In genomic region chr15:68784206-68784605, GRCh38 we compare ENCODE assay signal across 9 cellular contexts.
"Had no signal": no experiment of that assay in that cellular context is flagged by ENCODE, and none has a peak within 500 bp of the region (broad histone marks: within the 10 kb centered on the region; RNA-seq: fewer than 3 reads in every experiment).

No MANE protein-coding gene starts in this region.

- H3K27me3 ChIP-seq: body of pancreas, testis had no signal

- H3K9me3 ChIP-seq: body of pancreas, testis had no signal

- DNase-seq: amniotic stem cell had no signal

- H3K4me3 Mint-ChIP-seq: central memory CD8-positive, alpha-beta T cell; nephron progenitor cell; stimulated activated naive CD8-positive, alpha-beta T cell treated with anti-CD3 and anti-CD28 coated beads, Interleukin-15, Interleukin-2, amounts not matched to agents 100 ng/mL and 50 ng/mL, for 24 hours; T-helper 17 cell had no signal

- H3K27me3 Mint-ChIP-seq: activated naive CD4-positive, alpha-beta T cell treated with anti-CD3 and anti-CD28 coated beads, Interleukin-2, amount 50 U/mL, for 24 hours; central memory CD8-positive, alpha-beta T cell; stimulated activated naive CD8-positive, alpha-beta T cell treated with anti-CD3 and anti-CD28 coated beads, Interleukin-15, Interleukin-2, amounts not matched to agents 100 ng/mL and 50 ng/mL, for 24 hours; T-helper 17 cell had no signal

- H3K4me3 ChIP-seq: body of pancreas, testis had no signal

- H3K4me1 ChIP-seq: testis had no signal

- H3K27ac ChIP-seq: body of pancreas, testis had no signal

- H3K27ac Mint-ChIP-seq: activated T-helper 2 cell treated with anti-CD3 and anti-CD28 coated beads, Interferon-gamma antibody, Interleukin-2, Interleukin-4, amounts not matched to agents 10 μg/mL and 5 μg/mL and 100 μg/mL, durations not matched to agents 14 hours and 24 hours and 36 hours; stimulated activated naive CD8-positive, alpha-beta T cell treated with anti-CD3 and anti-CD28 coated beads, Interleukin-15, Interleukin-2, amounts not matched to agents 100 ng/mL and 50 ng/mL, for 24 hours had no signal

- H3K9me3 Mint-ChIP-seq: activated naive CD4-positive, alpha-beta T cell treated with anti-CD3 and anti-CD28 coated beads, Interleukin-2, amount 50 U/mL, for 24 hours; activated T-helper 2 cell treated with anti-CD3 and anti-CD28 coated beads, Interferon-gamma antibody, Interleukin-2, Interleukin-4, amounts not matched to agents 10 μg/mL and 5 μg/mL and 100 μg/mL, durations not matched to agents 14 hours and 24 hours and 36 hours; central memory CD8-positive, alpha-beta T cell; nephron progenitor cell; stimulated activated naive CD8-positive, alpha-beta T cell treated with anti-CD3 and anti-CD28 coated beads, Interleukin-15, Interleukin-2, amounts not matched to agents 100 ng/mL and 50 ng/mL, for 24 hours had no signal
